ENCODE assay signal across 12 cellular contexts in the genomic region with DNA sequence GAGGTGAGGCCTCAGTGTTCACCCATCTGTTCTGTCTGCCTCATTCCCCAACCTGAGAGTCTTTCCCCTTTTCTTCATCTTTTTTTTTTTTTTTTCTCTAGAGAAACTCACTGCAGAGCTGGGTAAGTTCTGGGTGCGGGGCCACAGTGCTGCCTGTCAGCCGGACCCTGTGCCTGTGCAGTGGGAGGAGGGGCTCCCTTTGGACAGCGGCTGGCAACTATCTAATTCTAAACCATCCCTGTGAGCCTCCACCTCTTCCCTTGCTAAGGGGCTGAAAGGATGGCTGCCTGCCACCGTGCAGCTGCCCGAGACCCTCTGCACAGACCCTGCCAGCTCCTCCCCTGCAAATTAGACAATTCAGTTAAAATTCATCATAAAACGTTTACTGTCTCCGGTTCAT. TPM values are rescaled to one million over a fixed set of nuclear protein-coding genes. Genes with fewer than 3 reads are reported as not detected.
A peak's percentile ranks its signal among the peaks of the same experiment; 100 is the strongest.
DNase-seq lines count a peak whose midpoint lies in the region; ATAC-seq and TF ChIP-seq lines count a peak whose summit lies in the region.
"Had no signal": no experiment of that assay in that cellular context is flagged by ENCODE, and none has a peak within 500 bp of the region (broad histone marks: within the 10 kb centered on the region; RNA-seq: fewer than 3 reads in every experiment).

No MANE protein-coding gene starts in this region.

- H2BK15ac ChIP-seq in mesendoderm (replicated peaks; ENCODE audit: low read depth) = no peak overlapping the region

- no peaks in the 10 kb centered on the region for H3K79me1 ChIP-seq in mesendoderm (ENCODE audit: low read length)

- H4K5ac ChIP-seq in mesendoderm (ENCODE audit: low read length) = no peak overlapping the region

- no peak overlapping the region for H4K8ac ChIP-seq in mesendoderm (ENCODE audit: low read depth, low read length)

- H2BK120ac ChIP-seq in mesendoderm (ENCODE audit: low read depth, low read length) = no peak overlapping the region

- no peak overlapping the region for H3K4ac ChIP-seq in mesendoderm (ENCODE audit: low read depth, low read length)

- H2AK5ac ChIP-seq in mesendoderm (ENCODE audit: low read length) = no peak overlapping the region

- no peak overlapping the region for H3K56ac ChIP-seq in mesendoderm (ENCODE audit: low read length)

- ATAC-seq in heart right ventricle (peak in 2 of 8 donors; percentile 8 to 11), left cardiac atrium (no peak), upper lobe of left lung (ENCODE audit: low FRiP score in 2 of 2) (peak in 1 of 2 donors; percentile 31), HG02798 (IDR thresholded peaks at IDR 0.05; ENCODE audit: poor library complexity, unreplicated experiment) (no peak), HG02642 (IDR thresholded peaks at IDR 0.05; ENCODE audit: poor library complexity, unreplicated experiment) (no peak)
- ATAC-seq: activated CD4-positive, CD25-positive, alpha-beta regulatory T cell treated with anti-CD3 and anti-CD28 coated beads, Interleukin-2, amount 50 U/mL, for 24 hours had no signal

- H3K4me1 ChIP-seq in heart right ventricle (peaks cover 0 to 60% (median 32%) of the 10 kb centered on the region in 9 donors), mesendoderm (ENCODE audit: control insufficient read depth, low read depth, low read length) (no peaks in the 10 kb centered on the region), upper lobe of left lung (peaks cover 21 to 38% (median 26%) of the 10 kb centered on the region in 4 donors)

- no peaks in the 10 kb centered on the region for H3K79me2 ChIP-seq in mesendoderm (ENCODE audit: control insufficient read depth, insufficient read depth, low read length)

- WGBS in heart right ventricle, 2 donors = 12 to 23% methylated on average over 7 of the region's 7 CpGs
- no CpG with 5 or more reads among the region's 7 CpGs for WGBS in mesendoderm (ENCODE audit: extremely low coverage, insufficient coverage, low lambda C conversion rate)
- 21 to 42% methylated on average over 7 of the region's 7 CpGs for WGBS in upper lobe of left lung, 2 donors

- intact Hi-C loops in heart right ventricle (cut with DNase I) = loop anchor here in 2 of 10 donors (10.0 kb wide), 2 partner anchors 101 to 189 kb away; a partner anchor contains a TSS
- intact Hi-C loops in left cardiac atrium (cut with DNase I) = no loop called here
- intact Hi-C loops in activated T-helper 2 cell treated with anti-CD3 and anti-CD28 coated beads, Interferon-gamma antibody, Interleukin-2, Interleukin-4, amounts not matched to agents 10 μg/mL and 5 μg/mL and 100 μg/mL, durations not matched to agents 14 hours and 24 hours and 36 hours (cut with micrococcal nuclease) = loop anchor here (5.0 kb wide), 1 partner anchor 108 kb away; no protein-coding TSS in a partner anchor

- H3K4me3 Mint-ChIP-seq in activated T-helper 2 cell treated with anti-CD3 and anti-CD28 coated beads, Interferon-gamma antibody, Interleukin-2, Interleukin-4, amounts not matched to agents 10 μg/mL and 5 μg/mL and 100 μg/mL, durations not matched to agents 14 hours and 24 hours and 36 hours (ENCODE audit: low read depth) = peak overlapping the region; percentile 23

- H3K23ac ChIP-seq in mesendoderm (ENCODE audit: low read length) = no peak overlapping the region

- TF ChIP-seq POLR2A in upper lobe of left lung (IDR thresholded peaks at IDR 0.05) = no peak

- no peak for TF ChIP-seq EP300 in upper lobe of left lung (IDR thresholded peaks at IDR 0.05)

- peaks cover 3% of the 10 kb centered on the region for H3K36me3 Mint-ChIP-seq in activated T-helper 2 cell treated with anti-CD3 and anti-CD28 coated beads, Interferon-gamma antibody, Interleukin-2, Interleukin-4, amounts not matched to agents 10 μg/mL and 5 μg/mL and 100 μg/mL, durations not matched to agents 14 hours and 24 hours and 36 hours (ENCODE audit: low read depth)

- no peak overlapping the region for H3K18ac ChIP-seq in mesendoderm (ENCODE audit: low read length)

- no peaks in the 10 kb centered on the region for H3K9me3 ChIP-seq in heart right ventricle
- H3K9me3 ChIP-seq in upper lobe of left lung = no peaks in the 10 kb centered on the region

- no peak overlapping the region for H2BK5ac ChIP-seq in mesendoderm (ENCODE audit: low read length)

- H3K36me3 ChIP-seq in heart right ventricle = peaks cover 0 to 23% (median 0%) of the 10 kb centered on the region in 9 donors
- H3K36me3 ChIP-seq in mesendoderm (ENCODE audit: control insufficient read depth, insufficient read depth, low read length) = no peaks in the 10 kb centered on the region
- H3K36me3 ChIP-seq in upper lobe of left lung = peaks cover 0 to 39% (median under 1%) of the 10 kb centered on the region in 4 donors

- H3K9ac ChIP-seq in mesendoderm (ENCODE audit: low read length) = no peak overlapping the region

- H3K4me1 Mint-ChIP-seq in activated T-helper 2 cell treated with anti-CD3 and anti-CD28 coated beads, Interferon-gamma antibody, Interleukin-2, Interleukin-4, amounts not matched to agents 10 μg/mL and 5 μg/mL and 100 μg/mL, durations not matched to agents 14 hours and 24 hours and 36 hours (ENCODE audit: low read depth) = peaks cover 12% of the 10 kb centered on the region

- H3K4me3 ChIP-seq in heart right ventricle (peak overlapping the region; percentile 40 to 68 (median 54)), mesendoderm (ENCODE audit: low read length) (no peak overlapping the region), upper lobe of left lung (peak overlapping the region; percentile 28 to 63 (median 56))

- H3K27me3 ChIP-seq in heart right ventricle = peaks cover 13 to 99% (median 93%) of the 10 kb centered on the region in 7 donors
- H3K27me3 ChIP-seq in mesendoderm (ENCODE audit: insufficient read depth, low read length, poor library complexity) = peaks cover 57% of the 10 kb centered on the region
- H3K27me3 ChIP-seq in upper lobe of left lung = peaks cover 0 to 26% (median 12%) of the 10 kb centered on the region in 4 donors

- H3K27ac ChIP-seq in heart right ventricle (peak overlapping the region; percentile 65 to 92 (median 82)), mesendoderm (ENCODE audit: low read depth, low read length) (no peak overlapping the region), upper lobe of left lung (peak overlapping the region in 3 of 4 donors; percentile 78 to 87 (median 85))

- TF ChIP-seq CTCF in heart right ventricle (IDR thresholded peaks at IDR 0.05) (no peak), upper lobe of left lung (IDR thresholded peaks at IDR 0.05) (no peak)

- H3K9me3 Mint-ChIP-seq in activated T-helper 2 cell treated with anti-CD3 and anti-CD28 coated beads, Interferon-gamma antibody, Interleukin-2, Interleukin-4, amounts not matched to agents 10 μg/mL and 5 μg/mL and 100 μg/mL, durations not matched to agents 14 hours and 24 hours and 36 hours = no peaks in the 10 kb centered on the region

- DNase-seq in heart right ventricle (no peak), left cardiac atrium (no peak), mesendoderm (no peak), upper lobe of left lung (no peak), DMS53 (lab: John Stamatoyannopoulos, UW) (no peak)
- no peak for DNase-seq in activated T-helper 2 cell treated with anti-CD3 and anti-CD28 coated beads, Interferon-gamma antibody, Interleukin-2, Interleukin-4, amounts not matched to agents 10 μg/mL and 5 μg/mL and 100 μg/mL, durations not matched to agents 14 hours and 24 hours and 36 hours (ENCODE audit: low spot score)
- DNase-seq: amniotic stem cell, NCI-H226, SHP77 had no signal

- H3K27me3 Mint-ChIP-seq in activated T-helper 2 cell treated with anti-CD3 and anti-CD28 coated beads, Interferon-gamma antibody, Interleukin-2, Interleukin-4, amounts not matched to agents 10 μg/mL and 5 μg/mL and 100 μg/mL, durations not matched to agents 14 hours and 24 hours and 36 hours (ENCODE audit: low read depth) = peaks cover 85% of the 10 kb centered on the region

- peak overlapping the region; percentile 81 for H3K4me2 ChIP-seq in mesendoderm (ENCODE audit: low read length)

- H3K27ac Mint-ChIP-seq in activated T-helper 2 cell treated with anti-CD3 and anti-CD28 coated beads, Interferon-gamma antibody, Interleukin-2, Interleukin-4, amounts not matched to agents 10 μg/mL and 5 μg/mL and 100 μg/mL, durations not matched to agents 14 hours and 24 hours and 36 hours = peak overlapping the region; percentile 15

RNA-seq across cellular contexts. Expression of a gene that starts 14.1 kb away (rescaled TPM):
- 100 to 1,000 TPM in 2 of 10 donors, 10 to 100 TPM in 8; 16.0 to 140 (median 29.2) TPM for total RNA-seq in heart right ventricle
- 100 to 1,000 TPM in 1 of 2 donors, 10 to 100 TPM in 1; 38.8 to 254 TPM for polyA plus RNA-seq in heart right ventricle
- 10 to 100 TPM; 31.4 to 34.1 TPM for total RNA-seq in left cardiac atrium
- 0.09 TPM in 1 of 2 replicates, not detected in the other for total RNA-seq in activated T-helper 2 cell treated with anti-CD3 and anti-CD28 coated beads, Interferon-gamma antibody, Interleukin-2, Interleukin-4, amounts not matched to agents 10 μg/mL and 5 μg/mL and 100 μg/mL, durations not matched to agents 14 hours and 24 hours and 36 hours
- polyA plus RNA-seq in mesendoderm (2013, experiment 1 of 2) = 0.51 TPM
- 0.41 TPM for polyA plus RNA-seq in mesendoderm (2013, experiment 2 of 2)
- 100 to 1,000 TPM in 4 of 6 donors, 10 to 100 TPM in 2; 71.8 to 634 (median 147) TPM for total RNA-seq in upper lobe of left lung

Comparison
In these comparisons a context has a peak if more than half of its experiments do, and no peak if none do; other contexts are left out.
1. RNA of a gene that starts 14.1 kb away (total RNA-seq): 71.8 to 634 TPM in upper lobe of left lung, 31.4 to 34.1 TPM in left cardiac atrium and 16.0 to 140 TPM in heart right ventricle; 0.09 TPM in activated T-helper 2 cell treated with anti-CD3 and anti-CD28 coated beads, Interferon-gamma antibody, Interleukin-2, Interleukin-4, amounts not matched to agents 10 μg/mL and 5 μg/mL and 100 μg/mL, durations not matched to agents 14 hours and 24 hours and 36 hours; every median in the first group is over 10 times any median in the second.